Comparison of ENCODE assay signal across 3 cellular contexts in genomic region chr1:181528241-181528640, GRCh38. TPM values are rescaled to one million over a fixed set of nuclear protein-coding genes. Genes with fewer than 3 reads are reported as not detected.
"Had no signal": no experiment of that assay in that cellular context is flagged by ENCODE, and none has a peak within 500 bp of the region (broad histone marks: within the 10 kb centered on the region; RNA-seq: fewer than 3 reads in every experiment).

No MANE protein-coding gene starts in this region.

RNA-seq across cellular contexts. Expression of gene CACNA1E, which starts 44.9 kb away (rescaled TPM):
- total RNA-seq: LHCN-M2, M059J, NCI-H460 had no signal
